ENCODE assay signal across 20 cellular contexts in the genomic region with DNA sequence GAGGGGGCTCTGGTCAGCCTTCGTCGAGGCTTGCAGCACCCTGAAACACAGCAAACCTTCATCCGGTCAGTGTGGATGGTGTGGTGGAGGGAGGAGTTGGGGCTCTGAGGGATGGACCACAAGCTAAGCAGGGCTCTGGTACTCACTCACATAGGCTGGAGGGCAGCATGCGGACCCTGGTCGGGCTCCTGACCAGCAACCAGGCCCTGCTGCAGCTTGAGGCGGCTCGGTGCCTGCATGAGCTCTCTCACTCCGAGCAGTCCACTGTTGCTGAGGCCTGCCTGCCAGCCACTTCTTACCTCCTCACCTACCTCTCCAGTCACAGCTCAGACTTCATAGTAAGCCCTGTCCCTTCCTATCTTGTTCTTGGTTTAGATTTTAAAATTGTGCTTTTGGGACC.
"Had no signal": no experiment of that assay in that cellular context is flagged by ENCODE, and none has a peak within 500 bp of the region (broad histone marks: within the 10 kb centered on the region; RNA-seq: fewer than 3 reads in every experiment).

No MANE protein-coding gene starts in this region.

- H3K27me3 ChIP-seq: body of pancreas, colonic mucosa, left lung, suprapubic skin had no signal

- H3K4me3 ChIP-seq: body of pancreas, colonic mucosa, left lung, prostate gland, suprapubic skin had no signal

- H3K9me3 ChIP-seq: body of pancreas, colonic mucosa, left lung, prostate gland, suprapubic skin had no signal

- H3K27ac Mint-ChIP-seq: type B pancreatic cell had no signal

- H3K27ac ChIP-seq: body of pancreas, colonic mucosa, left lung, prostate gland, suprapubic skin had no signal

- H3K9me3 Mint-ChIP-seq: activated CD4-positive, alpha-beta T cell treated with anti-CD3 and anti-CD28 coated beads, Interleukin-2, amount 10 ng/mL, durations not matched to agents 7 days and 5 days; naive B cell; stimulated activated naive CD8-positive, alpha-beta T cell treated with anti-CD3 and anti-CD28 coated beads, Interleukin-15, Interleukin-2, amounts not matched to agents 100 ng/mL and 50 ng/mL, for 24 hours; type B pancreatic cell had no signal

- H3K4me3 Mint-ChIP-seq: activated CD4-positive, alpha-beta T cell treated with anti-CD3 and anti-CD28 coated beads, Interleukin-2, amount 10 ng/mL, durations not matched to agents 7 days and 5 days had no signal

- H3K27me3 Mint-ChIP-seq: activated CD4-positive, alpha-beta T cell treated with anti-CD3 and anti-CD28 coated beads, Interleukin-2, amount 10 ng/mL, durations not matched to agents 7 days and 5 days; naive B cell; stimulated activated naive CD8-positive, alpha-beta T cell treated with anti-CD3 and anti-CD28 coated beads, Interleukin-15, Interleukin-2, amounts not matched to agents 100 ng/mL and 50 ng/mL, for 24 hours; type B pancreatic cell had no signal

- ATAC-seq: body of pancreas, left lung, right cardiac atrium had no signal

- DNase-seq: activated CD4-positive, alpha-beta T cell treated with anti-CD3 and anti-CD28 coated beads, Interleukin-2, amount 10 ng/mL, durations not matched to agents 7 days and 5 days; activated naive CD4-positive, alpha-beta T cell treated with anti-CD3 and anti-CD28 coated beads, Interleukin-2, amount 50 U/mL, for 16 hours; activated T-cell treated with anti-CD3 and anti-CD28 coated beads for 4 hours; amygdala; body of pancreas; central memory CD4-positive, alpha-beta T cell; colonic mucosa; effector CD8-positive, alpha-beta T cell; foreskin fibroblast; hippocampal formation; kidney; left lung; naive B cell; occipital lobe; right cardiac atrium; small intestine had no signal
